In the genomic region with DNA sequence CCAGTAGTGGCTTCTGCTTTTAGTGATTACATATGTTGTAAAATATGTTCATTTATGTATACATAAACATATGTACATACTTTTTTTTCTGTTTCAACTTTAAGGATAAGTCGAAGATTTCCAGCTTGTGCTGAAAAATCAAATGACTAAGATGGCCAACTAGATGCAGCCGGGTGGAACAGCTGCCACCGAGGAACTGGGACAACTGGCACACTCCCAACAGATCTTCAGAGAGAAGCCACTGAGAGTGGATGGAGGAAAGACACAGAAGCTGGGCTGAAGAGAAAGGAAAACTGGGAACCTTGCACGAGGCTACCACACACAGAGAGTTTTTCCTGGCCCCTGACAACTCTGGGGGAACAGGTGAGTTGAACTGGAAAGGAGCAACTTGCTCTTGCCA, we compare ENCODE assay signal across 4 cellular contexts.
"Had no signal": no experiment of that assay in that cellular context is flagged by ENCODE, and none has a peak within 500 bp of the region (broad histone marks: within the 10 kb centered on the region; RNA-seq: fewer than 3 reads in every experiment).

No MANE protein-coding gene starts in this region.

- DNase-seq: H9, HCEC 1CT, IMR-90 had no signal

- H3K4me3 ChIP-seq: GM23338 had no signal
